21 cellular contexts compared by ENCODE assay signal in the genomic region with DNA sequence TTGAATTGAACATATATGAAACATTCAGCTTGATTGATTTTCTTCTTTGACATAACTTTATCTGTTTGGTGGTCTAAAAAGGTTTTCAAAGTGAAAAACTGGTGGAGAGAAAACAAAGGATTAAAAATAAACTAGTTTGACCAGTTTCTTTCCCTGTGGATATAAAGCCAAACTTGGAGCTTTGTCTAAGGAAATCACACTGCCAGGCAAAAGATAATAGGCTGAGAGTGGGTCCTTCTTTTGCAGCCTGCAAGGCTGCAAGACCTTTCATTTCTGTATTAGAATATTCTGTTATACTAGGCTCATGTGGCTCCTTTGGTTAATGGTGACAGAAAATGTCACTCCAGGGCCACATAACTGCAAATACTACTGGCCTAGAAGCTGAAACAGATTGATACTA.
"Had no signal": no experiment of that assay in that cellular context is flagged by ENCODE, and none has a peak within 500 bp of the region (broad histone marks: within the 10 kb centered on the region; RNA-seq: fewer than 3 reads in every experiment).

No MANE protein-coding gene starts in this region.

- H3K27me3 ChIP-seq: ascending aorta, body of pancreas had no signal

- H3K27ac ChIP-seq: ascending aorta, PC-9 had no signal

- H3K4me2 ChIP-seq: PC-9 had no signal

- DNase-seq: activated CD4-positive, alpha-beta T cell treated with anti-CD3 and anti-CD28 coated beads for 48 hours; activated CD4-positive, alpha-beta T cell treated with anti-CD3 and anti-CD28 coated beads, Interleukin-2, amount 50 U/mL, for 48 hours; activated CD4-positive, CD25-positive, alpha-beta regulatory T cell treated with anti-CD3 and anti-CD28 coated beads, Interleukin-2, amount 50 U/mL, for 72 hours; activated CD8-positive, alpha-beta memory T cell treated with anti-CD3 and anti-CD28 coated beads for 24 hours; activated effector memory CD4-positive, alpha-beta T cell treated with anti-CD3 and anti-CD28 coated beads, Interleukin-2, amount 50 U/mL, for 16 hours; activated naive CD4-positive, alpha-beta T cell treated with Interleukin-2 at 50 U/mL for 16 hours; activated naive CD8-positive, alpha-beta T cell treated with anti-CD3 and anti-CD28 coated beads, Interleukin-2, amount 50 U/mL, for 24 hours; activated T-cell treated with anti-CD3 and anti-CD28 coated beads, Interleukin-2, amount 50 U/mL, for 4 hours; amniotic stem cell; body of pancreas; central memory CD4-positive, alpha-beta T cell; IMR-90; Kasumi-1; KBM-7; NCI-H1930; NCI-H526; PC-9; SHP77 treated with DMSO at 0.1 percent for 48 hours had no signal

- H3K36me3 ChIP-seq: ascending aorta had no signal

- ATAC-seq: activated naive CD4-positive, alpha-beta T cell treated with anti-CD3 and anti-CD28 coated beads, Interleukin-2, amount 50 U/mL, for 72 hours; activated naive CD8-positive, alpha-beta T cell treated with anti-CD3 and anti-CD28 coated beads, Interleukin-2, amount 50 U/mL, for 24 hours; activated T-cell treated with anti-CD3 and anti-CD28 coated beads, Interleukin-2, amount 50 U/mL, for 4 hours; body of pancreas; WTC11 had no signal

- H3K4me1 ChIP-seq: ascending aorta had no signal

- H3K9me3 ChIP-seq: ascending aorta, body of pancreas had no signal

- H2AFZ ChIP-seq: PC-9 had no signal

- H3K4me3 ChIP-seq: ascending aorta, body of pancreas, PC-9 had no signal
